ENCODE assay signal across 24 cellular contexts in the genomic region with DNA sequence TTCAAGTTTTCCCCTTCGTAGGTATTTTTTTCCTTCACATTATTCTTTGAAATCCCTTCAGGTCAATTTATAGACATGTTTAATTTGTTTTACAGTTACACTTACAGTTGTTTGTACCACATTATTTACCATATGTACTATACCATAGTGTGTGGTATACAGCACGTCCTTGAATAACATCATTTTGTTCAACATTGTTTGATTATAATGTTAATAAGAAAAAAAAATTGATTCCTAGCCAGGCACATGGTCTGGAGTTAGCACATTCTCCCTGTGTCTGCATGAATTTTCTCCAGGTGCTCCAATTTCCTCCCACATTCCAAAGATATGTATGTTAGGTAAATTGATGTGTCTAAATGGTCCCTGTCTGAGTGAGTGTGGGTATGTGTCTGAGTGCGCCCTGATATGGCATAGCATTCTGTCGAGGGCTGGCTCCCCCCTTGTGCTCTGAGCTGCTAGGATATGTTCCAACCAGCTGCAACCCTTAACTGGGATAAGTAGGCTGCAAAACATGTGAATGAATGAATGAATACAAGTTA.
DNase-seq lines count a peak whose midpoint lies in the region; ATAC-seq, FAIRE-seq and TF ChIP-seq lines count a peak whose summit lies in the region.
"Had no signal": no experiment of that assay in that cellular context is flagged by ENCODE, and none has a peak within 500 bp of the region (broad histone marks: within the 10 kb centered on the region; RNA-seq: fewer than 3 reads in every experiment).

No MANE protein-coding gene starts in this region.

- no peaks in the 10 kb centered on the region for H3K27me3 Mint-ChIP-seq in Calu3 (ENCODE audit: unreplicated experiment)
- H3K27me3 Mint-ChIP-seq: B cell; CD4-positive, alpha-beta T cell had no signal

- FAIRE-seq in keratinocyte (lab: Jason Lieb, UNC), result peak; percentile 57
- FAIRE-seq: GM12878, GM12892, GM18507 had no signal

- H4K20me1 ChIP-seq in keratinocyte (ENCODE audit: control insufficient read depth, extremely low read depth, insufficient read depth, low read length), result no peaks in the 10 kb centered on the region
- H4K20me1 ChIP-seq: BLaER1 treated with 17β-estradiol and CSF1 and Interleukin-3, amounts not matched to agents 10 nM and 100 nM had no signal

- H3K27ac Mint-ChIP-seq in Calu3 (ENCODE audit: unreplicated experiment), result peak overlapping the region; percentile 24
- H3K27ac Mint-ChIP-seq: B cell; CD14-positive monocyte; CD4-positive, alpha-beta T cell; CD8-positive, alpha-beta T cell had no signal

- H3K79me2 ChIP-seq in keratinocyte (ENCODE audit: control insufficient read depth, insufficient read depth, low read length), result no peaks in the 10 kb centered on the region

- no peaks in the 10 kb centered on the region for H3K9me3 ChIP-seq in RWPE2 (ENCODE audit: severe bottlenecking)
- H3K9me3 ChIP-seq in keratinocyte (ENCODE audit: control insufficient read depth, low read depth, low read length), result no peaks in the 10 kb centered on the region
- H3K9me3 ChIP-seq: Caco-2 had no signal

- H2AFZ ChIP-seq in keratinocyte (ENCODE audit: control insufficient read depth, low read length), result no peak overlapping the region

- CTCF ChIA-PET in Calu3 (lab: Charles Lee), result no interaction called here

- dilution Hi-C loops in keratinocyte (cut with MboI; ENCODE audit: extremely low pct_ligation_motif_present, low sequenced_read_pairs), result no loop called here

- peak; percentile 59; the same call in 2 of the 3 replicates for ATAC-seq in RWPE2 (ENCODE audit: low read depth)
- ATAC-seq in HG02938 (IDR thresholded peaks at IDR 0.05; ENCODE audit: unreplicated experiment), result no peak
- ATAC-seq in HG03045 (IDR thresholded peaks at IDR 0.05; ENCODE audit: unreplicated experiment), result no peak
- ATAC-seq: A549; CD8-positive, alpha-beta T cell; GM12878 had no signal

- H3K36me3 Mint-ChIP-seq in Calu3 (ENCODE audit: insufficient read depth, unreplicated experiment), result peaks cover 7% of the 10 kb centered on the region

- H3K36me3 ChIP-seq in RWPE2 (ENCODE audit: low read depth) (no peaks in the 10 kb centered on the region), keratinocyte (ENCODE audit: control insufficient read depth in 2 of 2, extremely low read depth in 1 of 2, insufficient read depth in 2 of 2, low read length in 2 of 2) (no peaks in the 10 kb centered on the region)

- H3K4me1 Mint-ChIP-seq in Calu3 (ENCODE audit: low read depth, unreplicated experiment), result peaks cover 32% of the 10 kb centered on the region
- H3K4me1 Mint-ChIP-seq: B cell, CD14-positive monocyte had no signal

- H3K4me1 ChIP-seq in RWPE2 (ENCODE audit: insufficient read depth, poor library complexity, severe bottlenecking) (peaks cover 27% of the 10 kb centered on the region), keratinocyte (ENCODE audit: control insufficient read depth, extremely low read depth, insufficient read depth, low read length) (peaks cover 23% of the 10 kb centered on the region)
- H3K4me1 ChIP-seq: A549, Caco-2 had no signal

- no peak overlapping the region for H3K4me3 Mint-ChIP-seq in Calu3 (ENCODE audit: low read depth, unreplicated experiment)
- H3K4me3 Mint-ChIP-seq: B cell; CD14-positive monocyte; CD4-positive, alpha-beta T cell; CD8-positive, alpha-beta T cell had no signal

- H3K4me2 ChIP-seq in keratinocyte (ENCODE audit: control insufficient read depth, extremely low read depth, insufficient read depth, low read depth, low read length), result no peak overlapping the region
- H3K4me2 ChIP-seq: A549; BLaER1 treated with 17β-estradiol and CSF1 and Interleukin-3, amounts not matched to agents 10 nM and 100 nM had no signal

- H3K9ac ChIP-seq in keratinocyte (ENCODE audit: control insufficient read depth, extremely low read depth, insufficient read depth, low read length), result no peak overlapping the region
- H3K9ac ChIP-seq: BLaER1 treated with 17β-estradiol and CSF1 and Interleukin-3, amounts not matched to agents 10 nM and 100 nM had no signal

- intact Hi-C loops in Calu3 (cut with micrococcal nuclease; ENCODE audit: unreplicated experiment), result loop anchor here (5.0 to 10.0 kb wide), 2 partner anchors 34 to 319 kb away; no protein-coding TSS in a partner anchor

- H3K4me3 ChIP-seq in RWPE2 (ENCODE audit: severe bottlenecking) (no peak overlapping the region), keratinocyte (ENCODE audit: control insufficient read depth in 2 of 3, extremely low read depth in 1 of 3, insufficient read depth in 2 of 3, low read depth in 1 of 3, low read length in 3 of 3) (no peak overlapping the region)
- H3K4me3 ChIP-seq: A549; BLaER1 treated with 17β-estradiol and CSF1 and Interleukin-3, amounts not matched to agents 10 nM and 100 nM; GM12878 had no signal

- H3K27me3 ChIP-seq in RWPE2 (ENCODE audit: insufficient read depth, poor library complexity, severe bottlenecking) (no peaks in the 10 kb centered on the region), keratinocyte (ENCODE audit: control insufficient read depth, extremely low read depth, insufficient read depth, low read length) (peaks cover 4% of the 10 kb centered on the region)
- H3K27me3 ChIP-seq: BLaER1 treated with 17β-estradiol and CSF1 and Interleukin-3, amounts not matched to agents 10 nM and 100 nM had no signal

- BruUV-seq in Calu3 (replicated peaks; lab: Mats Ljungman, UMichigan), result no TSS peak

- TF ChIP-seq CTCF in C4-2B (conservative IDR thresholded peaks at IDR 0.05), result no peak
- TF ChIP-seq CTCF in Calu3 (IDR thresholded peaks at IDR 0.05; ENCODE audit: unreplicated experiment), result no peak
- TF ChIP-seq CTCF in RWPE2 (IDR thresholded peaks at IDR 0.05; ENCODE audit: poor library complexity, severe bottlenecking), result no peak
- no peak for TF ChIP-seq CTCF in keratinocyte (optimal IDR thresholded peaks at IDR 0.05 in 1 of 3, IDR thresholded peaks at IDR 0.05 in 1 of 3, conservative IDR thresholded peaks at IDR 0.05 in 1 of 3; ENCODE audit: extremely low read depth in 1 of 3, insufficient read depth in 2 of 3, low read length in 3 of 3)

- H3K9me1 ChIP-seq in keratinocyte (ENCODE audit: control insufficient read depth, extremely low read depth, insufficient read depth, low read length), result no peaks in the 10 kb centered on the region

- no peaks in the 10 kb centered on the region for H3K9me3 Mint-ChIP-seq in Calu3 (ENCODE audit: low read depth, unreplicated experiment)

- H3K27ac ChIP-seq in C4-2B, result peak overlapping the region; percentile 59; the same call in 1 of the 2 replicates
- H3K27ac ChIP-seq in RWPE2 (ENCODE audit: poor library complexity, severe bottlenecking), result peak overlapping the region; percentile 83
- no peak overlapping the region for H3K27ac ChIP-seq in keratinocyte (ENCODE audit: control insufficient read depth, insufficient read depth, low read length)
- H3K27ac ChIP-seq: 22Rv1; A549; BLaER1 treated with 17β-estradiol and CSF1 and Interleukin-3, amounts not matched to agents 10 nM and 100 nM had no signal

- DNase-seq in Calu3 (no peak), RWPE2 (ENCODE audit: low spot score) (no peak), keratinocyte (ENCODE audit: low read depth, low spot score) (no peak), NCI-H748 (lab: John Stamatoyannopoulos, UW; ENCODE audit: unreplicated experiment) (no peak)
- DNase-seq: AML-193; Caco-2; CD4-positive, alpha-beta T cell; CD8-positive, alpha-beta T cell; DMS 273 treated with DMSO at 0.1 percent for 48 hours; DMS153; DMS53; DMS79; GDM1 had no signal
